ENCODE assay signal across 8 cellular contexts in the genomic region with DNA sequence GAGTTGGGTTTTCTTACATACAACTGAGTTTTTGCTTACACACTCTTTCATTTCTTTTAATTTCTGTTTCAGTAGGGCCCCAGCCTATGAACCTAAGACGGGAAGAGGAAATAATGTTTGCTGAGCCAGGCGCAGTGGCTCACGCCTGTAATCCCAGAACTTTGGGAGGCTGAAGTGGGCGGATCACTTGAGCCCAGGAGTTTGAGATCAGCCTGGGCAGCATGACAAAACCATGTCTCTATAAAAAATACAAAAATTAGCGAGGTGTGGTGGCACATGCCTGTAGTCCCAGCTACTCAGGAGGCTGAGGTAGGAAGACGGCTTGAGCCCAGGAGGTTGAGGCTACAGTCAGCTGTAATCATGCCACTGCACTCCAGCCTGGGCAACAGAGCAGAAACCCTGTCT. TPM values are rescaled to one million over a fixed set of nuclear protein-coding genes. Genes with fewer than 3 reads are reported as not detected.
A peak's percentile ranks its signal among the peaks of the same experiment; 100 is the strongest.
DNase-seq lines count a peak whose midpoint lies in the region; ATAC-seq and TF ChIP-seq lines count a peak whose summit lies in the region.
"Not testable (repeated sequence)": the region's sequence is repeated elsewhere in the genome, so short reads cannot be mapped to it uniquely, and the experiment has no call there.

No MANE protein-coding gene starts in this region.

- not testable (repeated sequence) for H3K9me3 ChIP-seq in Panc1 (ENCODE audit: control insufficient read depth, insufficient read depth, low read depth, low read length); heart right ventricle; thoracic aorta

- H3K4me1 Mint-ChIP-seq in neural crest cell = peaks cover 74% of the 10 kb centered on the region

- ATAC-seq in GM18502 (IDR thresholded peaks at IDR 0.05; ENCODE audit: poor library complexity, unreplicated experiment) (peak; percentile 42), GM21529 (IDR thresholded peaks at IDR 0.05; ENCODE audit: unreplicated experiment) (peak; percentile 40), HG03103 (IDR thresholded peaks at IDR 0.05; ENCODE audit: low read depth, unreplicated experiment) (peak; percentile 31), Panc1 (peak; percentile 75), heart right ventricle (peak in 7 of 8 donors; percentile 22 to 61 (median 37))
- not testable (repeated sequence) for ATAC-seq in thoracic aorta (ENCODE audit: insufficient number of reproducible peaks, low FRiP score, low read depth)

- in situ Hi-C loops in Panc1 (cut with HindIII; ENCODE audit: low pct_unique_long_range_greater_than_20kb, low sequenced_read_pairs); brain microvascular endothelial cell (cut with HindIII; ENCODE audit: low pct_ligation_motif_present, low sequenced_read_pairs): not testable (repeated sequence)

- H3K27me3 ChIP-seq in Panc1 (ENCODE audit: control insufficient read depth, insufficient read depth, low read length); brain microvascular endothelial cell (replicated peaks); heart right ventricle; thoracic aorta (replicated peaks; ENCODE audit: insufficient read depth): not testable (repeated sequence)

- peak overlapping the region; percentile 68 for H3K27ac Mint-ChIP-seq in neural crest cell (ENCODE audit: unreplicated experiment)

- not testable (repeated sequence) for H3K4me3 Mint-ChIP-seq in neural crest cell

- not testable (repeated sequence) for BruUV-seq in Panc1 (replicated peaks; lab: Mats Ljungman, UMichigan)

- TF ChIP-seq CTCF in Panc1 (IDR thresholded peaks at IDR 0.05); brain microvascular endothelial cell (IDR thresholded peaks at IDR 0.05; ENCODE audit: low read depth, low read length, missing control alignments); heart right ventricle (IDR thresholded peaks at IDR 0.05); neural crest cell (conservative IDR thresholded peaks at IDR 0.05); thoracic aorta (IDR thresholded peaks at IDR 0.05): not testable (repeated sequence)

- not testable (repeated sequence) for H3K4me3 ChIP-seq in Panc1 (ENCODE audit: low read depth in 2 of 2, low read length in 2 of 2); brain microvascular endothelial cell (ENCODE audit: low read depth, low read length)
- H3K4me3 ChIP-seq in heart right ventricle = peak overlapping the region in 1 of 10 donors; percentile 16
- H3K4me3 ChIP-seq in thoracic aorta = peak overlapping the region; percentile 30

- H3K4me1 ChIP-seq in Panc1 (ENCODE audit: control insufficient read depth, insufficient read depth, low read length) (peaks cover 19% of the 10 kb centered on the region), heart right ventricle (peaks cover 18 to 73% (median 62%) of the 10 kb centered on the region in 9 donors), thoracic aorta (ENCODE audit: control insufficient read depth in 1 of 2, low read depth in 2 of 2) (peaks cover 25 to 43% of the 10 kb centered on the region in 2 donors)

- H3K36me3 ChIP-seq in Panc1 (ENCODE audit: control insufficient read depth, insufficient read depth, low read length); brain microvascular endothelial cell (replicated peaks); heart right ventricle; thoracic aorta: not testable (repeated sequence)

- POLR2A ChIA-PET in Panc1 (lab: Charles Lee) = not testable (repeated sequence)

- 42 to 45% methylated on average over 6 of the region's 6 CpGs for WGBS in heart right ventricle, 2 donors

- H3K9me3 Mint-ChIP-seq in neural crest cell = not testable (repeated sequence)

- DNase-seq in Panc1 (ENCODE audit: low read depth, low spot score); brain microvascular endothelial cell; neural crest cell (ENCODE audit: low read depth, low spot score); thoracic aorta (ENCODE audit: low spot score): not testable (repeated sequence)
- peak in 1 of 2 donors; percentile 35 for DNase-seq in heart right ventricle

- intact Hi-C loops in Panc1 (cut with micrococcal nuclease; ENCODE audit: unreplicated experiment); heart right ventricle (cut with DNase I): not testable (repeated sequence)

- H3K36me3 Mint-ChIP-seq in neural crest cell (ENCODE audit: low read depth) = not testable (repeated sequence)

- H3K27ac ChIP-seq in Panc1 (ENCODE audit: low read length) (peak overlapping the region; percentile 72), brain microvascular endothelial cell (peak overlapping the region; percentile 78), heart right ventricle (peak overlapping the region; percentile 37 to 89 (median 81)), thoracic aorta (peak overlapping the region; percentile 81 to 86)

- H3K27me3 Mint-ChIP-seq in neural crest cell (ENCODE audit: low read depth) = not testable (repeated sequence)

- CTCF ChIA-PET in Panc1 (lab: Charles Lee) = not testable (repeated sequence)

RNA-seq across cellular contexts. Expression of a gene that starts 23.1 kb away (rescaled TPM):
- total RNA-seq in Panc1 (2021; ENCODE audit: unreplicated experiment) = 29.8 TPM
- 5.2 TPM for polyA plus RNA-seq in Panc1 (2012; ENCODE audit: insufficient read length)
- total RNA-seq in heart right ventricle = 100 to 1,000 TPM in 1 of 10 donors, 10 to 100 TPM in 7, 1 to 10 TPM in 2; 8.0 to 102 (median 13.2) TPM
- 1 to 10 TPM; 4.7 to 7.9 TPM for polyA plus RNA-seq in heart right ventricle
- 1.3 and 1.8 TPM in 2 replicates for total RNA-seq in neural crest cell
- 10 to 100 TPM in 1 of 2 donors, 1 to 10 TPM in 1; 9.6 to 22.7 TPM for total RNA-seq in thoracic aorta

RNA-seq across cellular contexts. Expression of a gene that starts 26.9 kb away (rescaled TPM):
- not detected for total RNA-seq in Panc1 (2021; ENCODE audit: unreplicated experiment)
- not detected for polyA plus RNA-seq in Panc1 (2012; ENCODE audit: insufficient read length)
- total RNA-seq in heart right ventricle = under 1 TPM in 1 of 10 donors, not detected in 9; 0.21 TPM
- not detected for polyA plus RNA-seq in heart right ventricle
- not detected in 2 replicates for total RNA-seq in neural crest cell
- not detected for total RNA-seq in thoracic aorta

RNA-seq across cellular contexts. Expression of a gene that starts 41.5 kb away (rescaled TPM):
- total RNA-seq in Panc1 (2021; ENCODE audit: unreplicated experiment) = 43.8 TPM
- 12.1 TPM for polyA plus RNA-seq in Panc1 (2012; ENCODE audit: insufficient read length)
- 10 to 100 TPM; 18.8 to 50.1 (median 30.1) TPM for total RNA-seq in heart right ventricle
- 10 to 100 TPM in 1 of 2 donors, 1 to 10 TPM in 1; 5.1 to 20.8 TPM for polyA plus RNA-seq in heart right ventricle
- 2.2 and 2.4 TPM in 2 replicates for total RNA-seq in neural crest cell
- 10 to 100 TPM in 1 of 2 donors, 1 to 10 TPM in 1; 9.0 to 44.3 TPM for total RNA-seq in thoracic aorta

RNA-seq across cellular contexts. Expression of a gene that starts 49.1 kb away (rescaled TPM):
- 31.6 TPM for total RNA-seq in Panc1 (2021; ENCODE audit: unreplicated experiment)
- 6.9 TPM for polyA plus RNA-seq in Panc1 (2012; ENCODE audit: insufficient read length)
- total RNA-seq in heart right ventricle = 10 to 100 TPM in 3 of 10 donors, 1 to 10 TPM in 7; 2.1 to 24.4 (median 6.5) TPM
- 1 to 10 TPM; 1.8 to 4.6 TPM for polyA plus RNA-seq in heart right ventricle
- total RNA-seq in neural crest cell = 0.09 and 0.12 TPM in 2 replicates
- total RNA-seq in thoracic aorta = 10 to 100 TPM in 1 of 2 donors, 1 to 10 TPM in 1; 5.9 to 17.1 TPM
